20 cellular contexts compared by ENCODE assay signal in the genomic region with DNA sequence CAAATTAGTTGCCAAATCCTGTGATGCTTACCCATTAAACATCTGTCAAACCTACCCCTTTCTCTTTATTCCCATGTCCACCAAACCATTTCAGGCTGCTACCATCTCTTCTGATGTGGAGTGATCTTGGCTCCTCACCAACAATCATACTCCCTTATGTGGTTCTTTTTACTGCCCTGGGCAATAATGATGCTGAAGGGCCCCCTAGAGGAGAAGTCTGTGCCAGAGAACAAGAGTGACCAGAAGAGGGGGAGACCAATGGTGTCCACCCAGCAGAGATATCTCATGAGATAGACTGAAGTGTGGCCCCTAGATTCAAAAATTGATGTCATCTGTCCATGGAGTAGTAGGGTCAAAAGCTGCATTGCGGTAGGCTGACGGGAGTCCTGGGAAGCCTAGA. TPM values are rescaled to one million over a fixed set of nuclear protein-coding genes. Genes with fewer than 3 reads are reported as not detected.
A peak's percentile ranks its signal among the peaks of the same experiment; 100 is the strongest.
DNase-seq lines count a peak whose midpoint lies in the region; ATAC-seq and TF ChIP-seq lines count a peak whose summit lies in the region.
"Had no signal": no experiment of that assay in that cellular context is flagged by ENCODE, and none has a peak within 500 bp of the region (broad histone marks: within the 10 kb centered on the region; RNA-seq: fewer than 3 reads in every experiment).

No MANE protein-coding gene starts in this region.

- RAD21 ChIA-PET in HCT116 (lab: Charles Lee; ENCODE audit: low non-redundant PET in 1 of 2, low total read pairs in 2 of 2, uncharacterized antibody in 2 of 2, unreplicated experiment in 2 of 2), result no interaction called here

- H3K9ac ChIP-seq in HCT116 (ENCODE audit: low read length), result no peak overlapping the region
- no peak overlapping the region for H3K9ac ChIP-seq in endodermal cell (ENCODE audit: extremely low read depth, low read length, poor library complexity, severe bottlenecking)

- no peaks in the 10 kb centered on the region for H3K9me3 Mint-ChIP-seq in endodermal cell
- H3K9me3 Mint-ChIP-seq: CD4-positive, CD25-positive, alpha-beta regulatory T cell had no signal

- H3K27ac Mint-ChIP-seq in endodermal cell, result no peak overlapping the region
- H3K27ac Mint-ChIP-seq: B cell had no signal

- peak; percentile 46; the same call in 1 of the 2 replicates for TF ChIP-seq CTCF in A673 (conservative IDR thresholded peaks at IDR 0.05; ENCODE audit: low read depth, low read length)
- TF ChIP-seq CTCF in HCT116 (IDR thresholded peaks at IDR 0.05 in 2 of 3, conservative IDR thresholded peaks at IDR 0.05 in 1 of 3; ENCODE audit: borderline replicate concordance in 1 of 3, insufficient read depth in 1 of 3, low read depth in 2 of 3, low read length in 2 of 3), result no peak; a peak in 1 of 6 replicates
- TF ChIP-seq CTCF in endodermal cell (conservative IDR thresholded peaks at IDR 0.05), result peak; percentile 34

- no peaks in the 10 kb centered on the region for H3K27me3 Mint-ChIP-seq in endodermal cell (ENCODE audit: insufficient read depth)
- H3K27me3 Mint-ChIP-seq: B cell; CD4-positive, CD25-positive, alpha-beta regulatory T cell had no signal

- H3K4me3 ChIP-seq in A673 (ENCODE audit: low read depth, low read length, poor library complexity, severe bottlenecking) (no peak overlapping the region), HCT116 (replicated peaks in 1 of 2; ENCODE audit: low read depth in 1 of 2, low read length in 2 of 2) (no peak overlapping the region), endodermal cell (ENCODE audit: low read length) (no peak overlapping the region), right cardiac atrium (ENCODE audit: low read length) (no peak overlapping the region)
- H3K4me3 ChIP-seq: SJSA1 had no signal

- peak; percentile 25; the same call in 1 of the 2 replicates for TF ChIP-seq RAD21 in HCT116 (IDR thresholded peaks at IDR 0.05; ENCODE audit: low read depth)

- 90 to 93% methylated on average over 2 of the region's 2 CpGs for WGBS in endodermal cell (ENCODE audit: insufficient coverage in 1 of 2, insufficient read length in 1 of 2), 2 experiments
- 97% methylated on average over 2 of the region's 2 CpGs for WGBS in right cardiac atrium

- no peaks in the 10 kb centered on the region for H3K79me2 ChIP-seq in HCT116 (ENCODE audit: insufficient read depth, low read length)

- CTCF ChIA-PET in A673 (lab: Charles Lee) (no interaction called here), HCT116 (lab: Charles Lee) (no interaction called here)

- no peaks in the 10 kb centered on the region for H3K9me3 ChIP-seq in A673 (ENCODE audit: low read depth, low read length, poor library complexity, severe bottlenecking)
- no peaks in the 10 kb centered on the region for H3K9me3 ChIP-seq in HCT116 (ENCODE audit: control insufficient read depth in 1 of 2, insufficient read depth in 1 of 2, low read depth in 1 of 2, low read length in 2 of 2)
- no peaks in the 10 kb centered on the region for H3K9me3 ChIP-seq in endodermal cell (ENCODE audit: control insufficient read depth, low read length)
- no peaks in the 10 kb centered on the region for H3K9me3 ChIP-seq in right cardiac atrium (ENCODE audit: control insufficient read depth, low read length)
- H3K9me3 ChIP-seq: SJSA1 had no signal

- no peak overlapping the region for H3K27ac ChIP-seq in A673 (ENCODE audit: low read depth, low read length, poor library complexity, severe bottlenecking)
- H3K27ac ChIP-seq in HCT116 (ENCODE audit: low read depth, low read length), result no peak overlapping the region
- H3K27ac ChIP-seq in endodermal cell (ENCODE audit: low read depth, low read length), result no peak overlapping the region
- H3K27ac ChIP-seq in right cardiac atrium (ENCODE audit: low read length), result no peak overlapping the region
- H3K27ac ChIP-seq: SJSA1 had no signal

- H3K36me3 ChIP-seq in A673 (ENCODE audit: insufficient read depth, low read length, poor library complexity, severe bottlenecking), result peaks cover 17% of the 10 kb centered on the region
- no peaks in the 10 kb centered on the region; a peak in 1 of 4 replicates for H3K36me3 ChIP-seq in HCT116 (ENCODE audit: control insufficient read depth in 1 of 2, insufficient read depth in 2 of 2, low read length in 2 of 2)
- H3K36me3 ChIP-seq in endodermal cell (ENCODE audit: control insufficient read depth, insufficient read depth, low read length), result peaks cover 17% of the 10 kb centered on the region

- no peaks in the 10 kb centered on the region for H3K27me3 ChIP-seq in A673 (replicated peaks; ENCODE audit: insufficient read depth, low read depth, low read length, poor library complexity)
- H3K27me3 ChIP-seq in HCT116 (ENCODE audit: insufficient read depth, low read length), result no peaks in the 10 kb centered on the region
- H3K27me3 ChIP-seq in endodermal cell (ENCODE audit: control insufficient read depth, insufficient read depth, low read length, poor library complexity, severe bottlenecking), result no peaks in the 10 kb centered on the region
- H3K27me3 ChIP-seq in right cardiac atrium (ENCODE audit: control insufficient read depth, insufficient read depth), result no peaks in the 10 kb centered on the region
- H3K27me3 ChIP-seq: SJSA1 had no signal

- TF ChIP-seq POLR2A in HCT116 (IDR thresholded peaks at IDR 0.05; ENCODE audit: borderline replicate concordance, extremely low read depth, insufficient read depth, insufficient read length), result no peak

- peaks cover 12% of the 10 kb centered on the region for H3K4me1 ChIP-seq in A673 (ENCODE audit: insufficient read depth, low read length, poor library complexity, severe bottlenecking)
- peaks cover 0 to 6% of the 10 kb centered on the region in 2 experiments; a peak in 2 of 4 replicates for H3K4me1 ChIP-seq in HCT116 (ENCODE audit: control insufficient read depth in 1 of 2, insufficient read depth in 2 of 2, low read length in 2 of 2)
- H3K4me1 ChIP-seq in endodermal cell (ENCODE audit: control insufficient read depth, insufficient read depth, low read length), result peaks cover 5% of the 10 kb centered on the region
- no peaks in the 10 kb centered on the region for H3K4me1 ChIP-seq in right cardiac atrium (ENCODE audit: control insufficient read depth, insufficient read depth, low read length)

- H3K36me3 Mint-ChIP-seq in endodermal cell (ENCODE audit: low read depth), result peaks cover 32% of the 10 kb centered on the region

- ATAC-seq in HCT116, result no peak
- no peak for ATAC-seq in right cardiac atrium

- H3K4me3 Mint-ChIP-seq in endodermal cell, result no peak overlapping the region
- H3K4me3 Mint-ChIP-seq: B cell; CD4-positive, CD25-positive, alpha-beta regulatory T cell had no signal

- BruUV-seq in A673 (replicated peaks; lab: Mats Ljungman, UMichigan) (no TSS peak), HCT116 (replicated peaks; lab: Mats Ljungman, UMichigan) (no TSS peak)

- H3K9me2 ChIP-seq in HCT116 (ENCODE audit: insufficient read depth), result no peaks in the 10 kb centered on the region

- no peak for DNase-seq in A673 (ENCODE audit: low spot score)
- no peak for DNase-seq in HCT116 (ENCODE audit: low read depth, low spot score)
- peak; percentile 9 for DNase-seq in RPMI7951 (ENCODE audit: low read depth)
- DNase-seq in endodermal cell, result no peak
- DNase-seq in right cardiac atrium, result no peak
- no peak for DNase-seq in GM03348 (ENCODE audit: low spot score)
- DNase-seq in NCI-H2029 (lab: John Stamatoyannopoulos, UW), result no peak
- DNase-seq in retina, result no peak
- DNase-seq: 8988T; CD4-positive, CD25-positive, alpha-beta regulatory T cell; COR-L47; DMS 273 treated with DMSO at 0.1 percent for 48 hours; DND-41; NCI-H1048; NCI-H1436; NCI-H2029 treated with DMSO at 0.1 percent for 48 hours; NCI-H2171 treated with DMSO at 0.1 percent for 48 hours; NCI-H774 had no signal

- H2AFZ ChIP-seq in HCT116 (ENCODE audit: low read depth, low read length, poor library complexity, severe bottlenecking), result no peak overlapping the region

- no peak overlapping the region for H3K4me2 ChIP-seq in HCT116 (ENCODE audit: low read length)

- intact Hi-C loops in A673 (cut with micrococcal nuclease; ENCODE audit: unreplicated experiment), result no loop called here
- intact Hi-C loops in HCT116 (cut with micrococcal nuclease), result no loop called here
- intact Hi-C loops in right cardiac atrium (cut with DNase I), result no loop called here

- H4K20me1 ChIP-seq in HCT116 (ENCODE audit: insufficient read depth), result no peaks in the 10 kb centered on the region

- POLR2A ChIA-PET in A673 (lab: Charles Lee; ENCODE audit: low non-redundant PET), result no interaction called here
- POLR2A ChIA-PET in HCT116 (lab: Charles Lee), result no interaction called here

- peaks cover 16% of the 10 kb centered on the region for H3K4me1 Mint-ChIP-seq in endodermal cell

TF ChIP-seq in HCT116, 20 proteins besides CTCF, POLR2A, EP300 and RAD21:
- TF ChIP-seq ZNF274 (IDR thresholded peaks at IDR 0.05; ENCODE audit: low read depth, low read length) (no peak), FOSL1 (IDR thresholded peaks at IDR 0.05; ENCODE audit: low read depth) (no peak)
TF ChIP-seq in HCT116: peak in this region for 0.

RNA-seq across cellular contexts. Expression of a gene that starts 10.9 kb away (rescaled TPM):
- 1.8 and 2.0 TPM in 2 replicates for total RNA-seq in A673 (2021)
- total RNA-seq in HCT116 (2021; ENCODE audit: unreplicated experiment), result 0.37 TPM
- 0.10 and 0.12 TPM in 2 replicates for polyA plus RNA-seq in HCT116 (2012)
- total RNA-seq in RPMI7951 (2014; rRNA removed; shearing (Covaris generic)), result 0.12 and 0.59 TPM in 2 replicates
- 1 to 10 TPM; 1.4 TPM for total RNA-seq in endodermal cell
- 0.43 TPM for polyA plus RNA-seq in endodermal cell (2013, experiment 1 of 2)
- 0.62 TPM for polyA plus RNA-seq in endodermal cell (2013, experiment 2 of 2)
- total RNA-seq in right cardiac atrium, result 1 to 10 TPM in 3 of 4 donors, under 1 TPM in 1; 0.86 to 2.5 (median 2.0) TPM
- polyA plus RNA-seq in right cardiac atrium, result 3.8 TPM

Comparison
In these comparisons a context has a peak if more than half of its experiments do, and no peak if none do; other contexts are left out.
1. CTCF ChIP-seq: peak in A673 (single experiment) and endodermal cell (single experiment); none in HCT116 (0 of 3).